ENCODE assay signal across 18 cellular contexts in the genomic region with DNA sequence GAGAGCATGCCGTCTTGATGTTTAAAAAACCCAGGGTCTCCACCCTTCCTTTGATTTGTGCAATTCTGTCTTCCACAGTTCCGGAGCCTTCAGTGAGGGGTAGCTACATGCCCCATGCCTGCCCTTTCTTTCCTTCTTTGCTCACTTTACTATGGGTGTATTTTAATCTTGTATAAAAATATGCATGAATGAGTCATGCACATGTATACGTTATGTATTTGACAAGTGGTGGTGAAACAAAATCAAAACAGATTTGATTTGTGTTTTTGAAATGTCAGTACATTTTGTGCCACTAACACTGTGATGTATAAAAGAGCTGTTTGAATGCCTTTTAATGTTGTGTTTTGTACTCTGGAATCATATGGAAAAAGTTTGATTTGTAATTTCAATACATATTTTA.
"Had no signal": no experiment of that assay in that cellular context is flagged by ENCODE, and none has a peak within 500 bp of the region (broad histone marks: within the 10 kb centered on the region; RNA-seq: fewer than 3 reads in every experiment).

No MANE protein-coding gene starts in this region.

- H3K36me3 Mint-ChIP-seq: IgD-negative memory B cell had no signal

- H3K27me3 ChIP-seq: adrenal gland, breast epithelium, Peyer's patch, SJSA1 had no signal

- H3K36me3 ChIP-seq: breast epithelium, SJSA1 had no signal

- H3K27me3 Mint-ChIP-seq: activated CD4-positive, alpha-beta T cell treated with anti-CD3 and anti-CD28 coated beads, Interleukin-2, amount 10 ng/mL, durations not matched to agents 24 days and 14 days; activated naive CD4-positive, alpha-beta T cell treated with anti-CD3 and anti-CD28 coated beads, Interleukin-2, amount 10 ng/mL, durations not matched to agents 7 days and 5 days; activated naive CD8-positive, alpha-beta T cell treated with anti-CD3 and anti-CD28 coated beads for 36 hours had no signal

- H3K4me3 Mint-ChIP-seq: activated B cell treated with CpG ODN at 0.5 μM for 24 hours; activated CD4-positive, alpha-beta T cell treated with anti-CD3 and anti-CD28 coated beads, Interleukin-2, amount 10 ng/mL, durations not matched to agents 24 days and 14 days; activated naive CD4-positive, alpha-beta T cell treated with anti-CD3 and anti-CD28 coated beads, Interleukin-2, amount 10 ng/mL, durations not matched to agents 7 days and 5 days; activated naive CD8-positive, alpha-beta T cell treated with anti-CD3 and anti-CD28 coated beads for 36 hours; activated T-cell treated with anti-CD3 and anti-CD28 coated beads, Interleukin-2, amount 50 U/mL, for 72 hours; IgD-negative memory B cell; T-cell had no signal

- H3K9me3 ChIP-seq: adrenal gland, breast epithelium, Peyer's patch, SJSA1 had no signal

- H3K4me1 ChIP-seq: Peyer's patch, SJSA1 had no signal

- H3K27ac Mint-ChIP-seq: activated B cell treated with CpG ODN at 0.5 μM for 24 hours; activated CD4-positive, alpha-beta T cell treated with anti-CD3 and anti-CD28 coated beads, Interleukin-2, amount 10 ng/mL, durations not matched to agents 24 days and 14 days; activated naive CD4-positive, alpha-beta T cell treated with anti-CD3 and anti-CD28 coated beads, Interleukin-2, amount 10 ng/mL, durations not matched to agents 7 days and 5 days; activated T-cell treated with anti-CD3 and anti-CD28 coated beads, Interleukin-2, amount 50 U/mL, for 72 hours; activated T-helper 2 cell treated with anti-CD3 and anti-CD28 coated beads, Interferon-gamma antibody, Interleukin-2, Interleukin-4, amounts not matched to agents 10 μg/mL and 5 μg/mL and 100 μg/mL, durations not matched to agents 14 hours and 24 hours and 36 hours; IgD-negative memory B cell had no signal

- H3K9me3 Mint-ChIP-seq: activated B cell treated with CpG ODN at 0.5 μM for 24 hours; activated naive CD4-positive, alpha-beta T cell treated with anti-CD3 and anti-CD28 coated beads, Interleukin-2, amount 10 ng/mL, durations not matched to agents 7 days and 5 days; activated naive CD8-positive, alpha-beta T cell treated with anti-CD3 and anti-CD28 coated beads for 36 hours; activated T-helper 2 cell treated with anti-CD3 and anti-CD28 coated beads, Interferon-gamma antibody, Interleukin-2, Interleukin-4, amounts not matched to agents 10 μg/mL and 5 μg/mL and 100 μg/mL, durations not matched to agents 14 hours and 24 hours and 36 hours; T-cell had no signal

- H3K27ac ChIP-seq: adrenal gland, breast epithelium, Peyer's patch, SJSA1 had no signal

- DNase-seq: NCI-H1048, NCI-H1417 treated with DMSO at 0.1 percent for 48 hours, NCI-H2029, NCI-H2107, NCI-H510A, NCI-H526 treated with DMSO at 0.1 percent for 48 hours had no signal

- H3K4me3 ChIP-seq: adrenal gland, breast epithelium, Peyer's patch, SJSA1 had no signal
